Comparison of ENCODE assay signal across 8 cellular contexts in genomic region chr17:44006581-44007345, GRCh38. TPM values are rescaled to one million over a fixed set of nuclear protein-coding genes. Genes with fewer than 3 reads are reported as not detected.
DNase-seq lines count a peak whose midpoint lies in the region; ATAC-seq and TF ChIP-seq lines count a peak whose summit lies in the region.

No MANE protein-coding gene starts in this region.

- peaks cover 4% of the 10 kb centered on the region; the same call in 1 of the 2 replicates for H3K9me3 ChIP-seq in AG04450 (ENCODE audit: control insufficient read depth, insufficient read depth, low read length)

- peak overlapping the region; percentile 97 for H3K56ac ChIP-seq in mesendoderm (ENCODE audit: low read length)

- no peaks in the 10 kb centered on the region for H3K9me3 Mint-ChIP-seq in effector memory CD8-positive, alpha-beta T cell

- H2AK5ac ChIP-seq in mesendoderm (ENCODE audit: low read length): no peak overlapping the region

- H2BK15ac ChIP-seq in mesendoderm (replicated peaks; ENCODE audit: low read depth): no peak overlapping the region

- no peaks in the 10 kb centered on the region for H3K79me2 ChIP-seq in mesendoderm (ENCODE audit: control insufficient read depth, insufficient read depth, low read length)

- WGBS in mesendoderm (ENCODE audit: extremely low coverage, insufficient coverage, low lambda C conversion rate): no CpG with 5 or more reads among the region's 40 CpGs

- peaks cover 2% of the 10 kb centered on the region for H3K4me1 ChIP-seq in mesendoderm (ENCODE audit: control insufficient read depth, low read depth, low read length)

- no peaks in the 10 kb centered on the region for H3K27me3 Mint-ChIP-seq in effector memory CD8-positive, alpha-beta T cell

- H3K36me3 ChIP-seq in mesendoderm (ENCODE audit: control insufficient read depth, insufficient read depth, low read length): no peaks in the 10 kb centered on the region

- H3K18ac ChIP-seq in mesendoderm (ENCODE audit: low read length): no peak overlapping the region

- no peaks in the 10 kb centered on the region for H3K79me1 ChIP-seq in mesendoderm (ENCODE audit: low read length)

- H2BK120ac ChIP-seq in mesendoderm (ENCODE audit: low read depth, low read length): no peak overlapping the region

- TF ChIP-seq CTCF in AG04450 (IDR thresholded peaks at IDR 0.05; ENCODE audit: low read depth, low read length): peak; percentile 75

- peak; percentile 87 for DNase-seq in AG04450 (ENCODE audit: low read depth, low spot score)
- peak; percentile 98 for DNase-seq in HT-29 (ENCODE audit: low spot score)
- peak; percentile 97 for DNase-seq in NK-92 treated with Interleukin-12 subunit alpha and Interleukin-12 subunit beta, amount 100 ng/mL, for 24 hours (lab: John Stamatoyannopoulos, UW)
- peak; percentile 95 to 97 for DNase-seq in activated CD8-positive, alpha-beta memory T cell treated with anti-CD3 and anti-CD28 coated beads for 1 hour (ENCODE audit: extremely low read depth in 1 of 2, low read depth in 1 of 2)
- peak; percentile 83 to 91 (median 86) for DNase-seq in effector memory CD8-positive, alpha-beta T cell
- DNase-seq in mesendoderm: peak; percentile 98
- peak; percentile 96 for DNase-seq in stimulated activated CD8-positive, alpha-beta memory T cell treated with anti-CD3 and anti-CD28 coated beads, Interleukin-12 subunit alpha, Interleukin-12 subunit beta, amount 100 ng/mL, for 1 hour (ENCODE audit: low read depth)

- no peak overlapping the region for H2BK5ac ChIP-seq in mesendoderm (ENCODE audit: low read length)

- POLR2A ChIA-PET in AG04450 (lab: Yijun Ruan, JAX): interaction anchor here (0.6 to 0.8 kb wide), 2 partner anchors 19 to 37 kb away, joined by 3 to 7 read pairs; no protein-coding TSS in a partner anchor

- H3K27ac Mint-ChIP-seq in effector memory CD8-positive, alpha-beta T cell: peak overlapping the region; percentile 54 to 91

- peak overlapping the region; percentile 93 for H3K4me2 ChIP-seq in mesendoderm (ENCODE audit: low read length)

- peak; percentile 50 for ATAC-seq in GM19023 (IDR thresholded peaks at IDR 0.05; ENCODE audit: unreplicated experiment)
- peak; percentile 77 for ATAC-seq in effector memory CD8-positive, alpha-beta T cell (replicated peaks)

- peak overlapping the region; percentile 77 for H3K9ac ChIP-seq in mesendoderm (ENCODE audit: low read length)

- peak overlapping the region; percentile 80 for H3K4me3 ChIP-seq in AG04450 (ENCODE audit: low read depth, low read length)
- peak overlapping the region; percentile 42 for H3K4me3 ChIP-seq in mesendoderm (ENCODE audit: low read length)

- peak overlapping the region; percentile 70 for H3K23ac ChIP-seq in mesendoderm (ENCODE audit: low read length)

- H3K36me3 Mint-ChIP-seq in effector memory CD8-positive, alpha-beta T cell (ENCODE audit: insufficient read depth): peaks cover 18% of the 10 kb centered on the region

- no peak overlapping the region for H4K5ac ChIP-seq in mesendoderm (ENCODE audit: low read length)

- no peak overlapping the region for H3K4ac ChIP-seq in mesendoderm (ENCODE audit: low read depth, low read length)

- H3K27me3 ChIP-seq in AG04450 (ENCODE audit: control insufficient read depth, insufficient read depth, low read length): peaks cover 9% of the 10 kb centered on the region
- H3K27me3 ChIP-seq in mesendoderm (ENCODE audit: insufficient read depth, low read length, poor library complexity): peaks cover 9% of the 10 kb centered on the region

- peak overlapping the region; percentile 78 to 83 for H3K4me3 Mint-ChIP-seq in effector memory CD8-positive, alpha-beta T cell

- H3K27ac ChIP-seq in AG04450 (ENCODE audit: low read depth, low read length) (peak overlapping the region; percentile 57), mesendoderm (ENCODE audit: low read depth, low read length) (no peak overlapping the region)

- CTCF ChIA-PET in AG04450 (lab: Charles Lee): interaction anchor here (0.6 to 2.3 kb wide), 3 partner anchors 27 to 109 kb away, joined by 3 to 9 read pairs (median 5); no protein-coding TSS in a partner anchor

- peaks cover 17 to 23% of the 10 kb centered on the region in 2 donors for H3K4me1 Mint-ChIP-seq in effector memory CD8-positive, alpha-beta T cell (ENCODE audit: low read depth in 2 of 2)

- no peak overlapping the region for H4K8ac ChIP-seq in mesendoderm (ENCODE audit: low read depth, low read length)

RNA-seq across cellular contexts. Expression of gene NAGS, which starts 2.3 kb away (rescaled TPM):
- polyA plus RNA-seq in AG04450 (2011; rRNA removed): 0.93 and 1.1 TPM in 2 replicates
- 0.70 and 0.87 TPM in 2 replicates for polyA minus RNA-seq in AG04450 (2011; rRNA and poly(A)+ RNA removed)
- 2.7 and 4.2 TPM in 2 replicates for total RNA-seq in HT-29 (2014; rRNA removed; shearing (Covaris generic))
- 0.98 TPM for polyA plus RNA-seq in mesendoderm (2013, experiment 1 of 2)
- polyA plus RNA-seq in mesendoderm (2013, experiment 2 of 2): 0.92 TPM

RNA-seq across cellular contexts. Expression of gene TMEM101, which starts 8.0 kb away (rescaled TPM):
- polyA plus RNA-seq in AG04450 (2011; rRNA removed): 31.3 and 35.5 TPM in 2 replicates
- 29.4 and 39.6 TPM in 2 replicates for polyA minus RNA-seq in AG04450 (2011; rRNA and poly(A)+ RNA removed)
- 78.2 and 83.1 TPM in 2 replicates for total RNA-seq in HT-29 (2014; rRNA removed; shearing (Covaris generic))
- 7.6 TPM for polyA plus RNA-seq in mesendoderm (2013, experiment 1 of 2)
- polyA plus RNA-seq in mesendoderm (2013, experiment 2 of 2): 7.2 TPM

RNA-seq across cellular contexts. Expression of gene PYY, which starts 53.0 kb away (rescaled TPM):
- not detected in 2 replicates for polyA plus RNA-seq in AG04450 (2011; rRNA removed)
- not detected in 2 replicates for polyA minus RNA-seq in AG04450 (2011; rRNA and poly(A)+ RNA removed)
- not detected in 2 replicates for total RNA-seq in HT-29 (2014; rRNA removed; shearing (Covaris generic))
- polyA plus RNA-seq in mesendoderm (2013, experiment 1 of 2): 0.69 TPM
- polyA plus RNA-seq in mesendoderm (2013, experiment 2 of 2): 0.67 TPM

RNA-seq across cellular contexts. Expression of gene LSM12, which starts 59.7 kb away (rescaled TPM):
- polyA plus RNA-seq in AG04450 (2011; rRNA removed): 46.5 and 57.5 TPM in 2 replicates
- 72.6 and 81.7 TPM in 2 replicates for polyA minus RNA-seq in AG04450 (2011; rRNA and poly(A)+ RNA removed)
- total RNA-seq in HT-29 (2014; rRNA removed; shearing (Covaris generic)): 38.9 and 50.0 TPM in 2 replicates
- polyA plus RNA-seq in mesendoderm (2013, experiment 1 of 2): 147 TPM
- polyA plus RNA-seq in mesendoderm (2013, experiment 2 of 2): 143 TPM
